In genomic region chr17:37488009-37488604, GRCh38 we compare ENCODE assay signal across 1 cellular context.
TF ChIP-seq lines count a peak whose summit lies in the region.

No MANE protein-coding gene starts in this region.

TF ChIP-seq in HepG2, 621 proteins besides CTCF, POLR2A, EP300 and RAD21 (continued from another document and continues in another):
- TF ChIP-seq HOXA5 (CRISPR knock-in tag; IDR thresholded peaks at IDR 0.05): no peak
- no peak for TF ChIP-seq PHF8 (CRISPR knock-in tag; IDR thresholded peaks at IDR 0.05)
- no peak for TF ChIP-seq HOXA7 (CRISPR knock-in tag; IDR thresholded peaks at IDR 0.05)
- no peak for TF ChIP-seq KAT7 (CRISPR knock-in tag; IDR thresholded peaks at IDR 0.05; ENCODE audit: borderline replicate concordance)
- TF ChIP-seq ZNF225 (CRISPR knock-in tag; IDR thresholded peaks at IDR 0.05): no peak
- no peak for TF ChIP-seq ZNF337 (CRISPR knock-in tag; IDR thresholded peaks at IDR 0.05; ENCODE audit: borderline replicate concordance, low read depth)
- no peak for TF ChIP-seq ZSCAN21 (CRISPR knock-in tag; IDR thresholded peaks at IDR 0.05; ENCODE audit: borderline replicate concordance)
- no peak for TF ChIP-seq ZNF7 (CRISPR knock-in tag; IDR thresholded peaks at IDR 0.05)
- no peak for TF ChIP-seq AFF4 (CRISPR knock-in tag; IDR thresholded peaks at IDR 0.05)
- no peak for TF ChIP-seq ZC3H4 (CRISPR knock-in tag; IDR thresholded peaks at IDR 0.05; ENCODE audit: borderline replicate concordance)
- TF ChIP-seq ZNF607 (CRISPR knock-in tag; IDR thresholded peaks at IDR 0.05; ENCODE audit: borderline replicate concordance): no peak
- no peak for TF ChIP-seq ZFY (CRISPR knock-in tag; IDR thresholded peaks at IDR 0.05)
- TF ChIP-seq KLF16 (CRISPR knock-in tag; IDR thresholded peaks at IDR 0.05): peak in 1 of 2 experiments; percentile 32; a peak in 1 of 4 replicates
- TF ChIP-seq NFE2 (CRISPR knock-in tag; IDR thresholded peaks at IDR 0.05): peak; percentile 91
- TF ChIP-seq ZC3H13 (CRISPR knock-in tag; IDR thresholded peaks at IDR 0.05): no peak
- no peak for TF ChIP-seq GMEB1 (CRISPR knock-in tag; IDR thresholded peaks at IDR 0.05; ENCODE audit: borderline replicate concordance)
- TF ChIP-seq ZNF710 (CRISPR knock-in tag; IDR thresholded peaks at IDR 0.05; ENCODE audit: borderline replicate concordance): no peak
- TF ChIP-seq MYC (CRISPR knock-in tag; IDR thresholded peaks at IDR 0.05; ENCODE audit: borderline replicate concordance): no peak
- no peak for TF ChIP-seq EEA1 (CRISPR knock-in tag; IDR thresholded peaks at IDR 0.05; ENCODE audit: borderline replicate concordance)
- TF ChIP-seq NFYC (CRISPR knock-in tag; IDR thresholded peaks at IDR 0.05): no peak
- TF ChIP-seq ZNF724P (CRISPR knock-in tag; IDR thresholded peaks at IDR 0.05; ENCODE audit: borderline replicate concordance): no peak
- TF ChIP-seq ZNF777 (CRISPR knock-in tag; IDR thresholded peaks at IDR 0.05): no peak
- no peak; the same call in 1 of the 2 replicates for TF ChIP-seq SMARCC2 (IDR thresholded peaks at IDR 0.05)
- TF ChIP-seq POLR2AphosphoS2 (IDR thresholded peaks at IDR 0.05; ENCODE audit: low read depth, low read length): no peak
- no peak for TF ChIP-seq TSC22D2 (CRISPR knock-in tag; IDR thresholded peaks at IDR 0.05; ENCODE audit: borderline replicate concordance)
- no peak; the same call in 1 of the 2 replicates for TF ChIP-seq MLX (CRISPR knock-in tag; IDR thresholded peaks at IDR 0.05)
- TF ChIP-seq ZFYVE20 (CRISPR knock-in tag; IDR thresholded peaks at IDR 0.05; ENCODE audit: borderline replicate concordance, low read depth): no peak
- TF ChIP-seq RARA (CRISPR knock-in tag; IDR thresholded peaks at IDR 0.05): peak; percentile 40; the same call in 1 of the 2 replicates
- no peak for TF ChIP-seq TCF7L2 (IDR thresholded peaks at IDR 0.05; ENCODE audit: low read depth, low read length)
- TF ChIP-seq SIN3B (IDR thresholded peaks at IDR 0.05; ENCODE audit: low read length): no peak
- TF ChIP-seq CEBPG (CRISPR knock-in tag; IDR thresholded peaks at IDR 0.05): peak; percentile 59
- peak; percentile 57; the same call in 1 of the 2 replicates for TF ChIP-seq ZNF281 (CRISPR knock-in tag; IDR thresholded peaks at IDR 0.05; ENCODE audit: borderline replicate concordance)
- TF ChIP-seq ZNF670 (CRISPR knock-in tag; IDR thresholded peaks at IDR 0.05; ENCODE audit: borderline replicate concordance): no peak
- no peak for TF ChIP-seq FLYWCH1 (CRISPR knock-in tag; IDR thresholded peaks at IDR 0.05)
- peak; percentile 58; the same call in 1 of the 2 replicates for TF ChIP-seq HOXA3 (CRISPR knock-in tag; IDR thresholded peaks at IDR 0.05)
- TF ChIP-seq HMGXB4 (CRISPR knock-in tag; IDR thresholded peaks at IDR 0.05; ENCODE audit: borderline replicate concordance in 1 of 2, low read depth in 1 of 2): no peak
- no peak for TF ChIP-seq ZBTB4 (CRISPR knock-in tag; IDR thresholded peaks at IDR 0.05; ENCODE audit: borderline replicate concordance)
- TF ChIP-seq ZNF563 (CRISPR knock-in tag; IDR thresholded peaks at IDR 0.05): no peak
- no peak for TF ChIP-seq ZNF558 (CRISPR knock-in tag; IDR thresholded peaks at IDR 0.05; ENCODE audit: borderline replicate concordance)
- TF ChIP-seq CBFB (CRISPR knock-in tag; IDR thresholded peaks at IDR 0.05): 0 out of 2 replicates have a peak, but pooled peaks have one; percentile 48
- no peak for TF ChIP-seq HES4 (CRISPR knock-in tag; IDR thresholded peaks at IDR 0.05; ENCODE audit: borderline replicate concordance)
- TF ChIP-seq ZNF30 (CRISPR knock-in tag; IDR thresholded peaks at IDR 0.05): no peak
